Comparison of ENCODE assay signal across 8 cellular contexts in genomic region chr3:45656575-45657363, GRCh38. TPM values are rescaled to one million over a fixed set of nuclear protein-coding genes. Genes with fewer than 3 reads are reported as not detected.
A peak's percentile ranks its signal among the peaks of the same experiment; 100 is the strongest.
DNase-seq lines count a peak whose midpoint lies in the region; ATAC-seq and TF ChIP-seq lines count a peak whose summit lies in the region.

No MANE protein-coding gene starts in this region.

- CTCF ChIA-PET in PC-3 (lab: Charles Lee): interaction anchor here (0.6 to 1.5 kb wide), 7 partner anchors 10 to 613 kb away, joined by 3 to 16 read pairs (median 5); partner anchors contain the start of gene LIMD1

- H3K36me3 Mint-ChIP-seq in nephron (ENCODE audit: low read depth): no peaks in the 10 kb centered on the region

- no peak overlapping the region for H3K4me3 Mint-ChIP-seq in nephron

- H3K9ac ChIP-seq in BLaER1 (no peak overlapping the region), PC-3 (ENCODE audit: low read length) (peak overlapping the region; percentile 23)

- no peak overlapping the region for H3K4me3 ChIP-seq in BLaER1
- H3K4me3 ChIP-seq in PC-3 (ENCODE audit: low read length): no peak overlapping the region

- H3K27ac ChIP-seq in BLaER1: no peak overlapping the region
- peak overlapping the region; percentile 49 for H3K27ac ChIP-seq in PC-3 (ENCODE audit: low read length)

- H3K9me3 Mint-ChIP-seq in nephron: no peaks in the 10 kb centered on the region

- peak; percentile 94 for TF ChIP-seq CTCF in PC-3 (conservative IDR thresholded peaks at IDR 0.05; ENCODE audit: low read depth, low read length)
- peak; percentile 85 to 95 (median 92) for TF ChIP-seq CTCF in nephron (IDR thresholded peaks at IDR 0.05; ENCODE audit: unreplicated experiment in 3 of 3)

- H3K4me2 ChIP-seq in BLaER1 (peak overlapping the region; percentile 39), PC-3 (ENCODE audit: low read length) (peak overlapping the region; percentile 29; the same call in 1 of the 2 replicates)

- POLR2A ChIA-PET in PC-3 (lab: Charles Lee; ENCODE audit: unreplicated experiment): interaction anchor here (0.6 kb wide), 3 partner anchors 31 to 33 kb away, joined by 3 to 15 read pairs (median 4); no protein-coding TSS in a partner anchor

- H3F3A ChIP-seq in PC-3 (ENCODE audit: low read length, unreplicated experiment): peaks cover 17% of the 10 kb centered on the region

- H3K27me3 ChIP-seq in BLaER1: no peaks in the 10 kb centered on the region
- H3K27me3 ChIP-seq in PC-3 (ENCODE audit: low read length): no peaks in the 10 kb centered on the region

- H3K27me3 Mint-ChIP-seq in nephron (ENCODE audit: low read depth): no peaks in the 10 kb centered on the region

- no TSS peak for BruUV-seq in PC-3 (replicated peaks; lab: Mats Ljungman, UMichigan)

- peaks cover 47% of the 10 kb centered on the region for H3K36me3 ChIP-seq in BLaER1
- peaks cover 17% of the 10 kb centered on the region; the same call in 1 of the 2 replicates for H3K36me3 ChIP-seq in PC-3 (ENCODE audit: low read depth, low read length)

- ATAC-seq in GM19372 (IDR thresholded peaks at IDR 0.05; ENCODE audit: low read depth, unreplicated experiment) (peak; percentile 53), PC-3 (peak; percentile 76)

- H2AFZ ChIP-seq in PC-3 (ENCODE audit: low read length): no peak overlapping the region

- DNase-seq in KG1 (lab: John Stamatoyannopoulos, UW) (peak; percentile 56), PC-3 (peak; percentile 97), activated T-cell treated with anti-CD3 and anti-CD28 coated beads for 48 hours (ENCODE audit: low read depth) (peak; percentile 75), fibroblast of gingiva (ENCODE audit: low read depth) (peak; percentile 91)
- peak; percentile 84 for DNase-seq in stimulated activated naive CD4-positive, alpha-beta T cell treated with Interleukin-2 at 50 U/mL for 16 hours (lab: John Stamatoyannopoulos, UW)

- H3K9me3 ChIP-seq in BLaER1 (no peaks in the 10 kb centered on the region), PC-3 (ENCODE audit: low read length) (no peaks in the 10 kb centered on the region)

- no peaks in the 10 kb centered on the region for H3K9me2 ChIP-seq in PC-3 (replicated peaks; ENCODE audit: low read length)

- peaks cover 80% of the 10 kb centered on the region for H3K79me2 ChIP-seq in PC-3 (ENCODE audit: low read length)

- peaks cover 9% of the 10 kb centered on the region for H3K4me1 Mint-ChIP-seq in nephron

- H3K27ac Mint-ChIP-seq in nephron: peak overlapping the region in 1 of 3 experiments; percentile 26

- peaks cover 97% of the 10 kb centered on the region for H4K20me1 ChIP-seq in BLaER1
- H4K20me1 ChIP-seq in PC-3 (ENCODE audit: low read length): no peaks in the 10 kb centered on the region; the same call in 1 of the 2 replicates

- intact Hi-C loops in PC-3 (cut with micrococcal nuclease): loop anchor here (1.0 to 2.0 kb wide), 7 partner anchors 9 to 145 kb away; no protein-coding TSS in a partner anchor

- peaks cover 26% of the 10 kb centered on the region for H3K4me1 ChIP-seq in BLaER1
- H3K4me1 ChIP-seq in PC-3 (ENCODE audit: insufficient read depth, low read length): peaks cover 38% of the 10 kb centered on the region

RNA-seq across cellular contexts. Expression of gene SACM1L, which starts 32.4 kb away (rescaled TPM):
- 30.1 and 46.7 TPM in 2 replicates for total RNA-seq in PC-3 (2014; rRNA removed)
